Comparison of ENCODE assay signal across 17 cellular contexts in the genomic region with DNA sequence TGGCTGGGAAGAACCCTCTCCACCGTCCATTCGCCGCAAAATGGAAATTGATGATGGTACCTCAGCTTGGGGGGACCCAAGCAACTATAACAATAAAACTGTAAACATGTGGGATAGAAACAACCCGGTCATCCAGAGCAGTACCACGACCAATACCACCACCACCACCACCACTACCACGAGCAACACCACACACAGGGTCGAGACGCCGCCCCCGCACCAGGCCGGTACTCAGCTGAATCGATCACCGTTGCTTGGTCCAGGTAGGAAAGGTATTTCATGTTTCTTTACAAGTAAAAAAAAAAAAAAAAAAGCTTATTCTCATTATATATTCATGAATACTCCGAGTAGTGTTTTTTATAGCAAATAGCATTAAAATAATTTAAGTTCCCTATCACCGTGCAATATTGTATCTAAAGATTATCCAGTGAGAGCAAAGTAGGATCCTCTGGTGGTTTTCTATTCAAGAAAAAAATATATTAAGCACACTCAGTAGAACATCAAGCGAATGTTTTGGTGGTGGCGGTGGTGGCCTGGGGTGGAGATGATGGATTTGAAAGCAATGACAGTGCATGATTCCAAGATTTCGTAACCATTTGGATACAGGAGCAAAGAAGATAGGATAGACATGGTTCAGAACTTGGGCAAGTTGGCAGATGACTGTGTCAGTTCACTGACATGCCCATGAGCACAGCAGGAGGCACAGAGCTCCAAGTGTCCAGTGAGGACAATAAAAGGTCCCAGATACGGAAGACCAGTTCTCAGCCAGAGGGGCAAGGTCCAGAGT.
DNase-seq lines count a peak whose midpoint lies in the region; ATAC-seq and TF ChIP-seq lines count a peak whose summit lies in the region.
"Had no signal": no experiment of that assay in that cellular context is flagged by ENCODE, and none has a peak within 500 bp of the region (broad histone marks: within the 10 kb centered on the region; RNA-seq: fewer than 3 reads in every experiment).

No MANE protein-coding gene starts in this region.

- no peak for DNase-seq in activated naive CD8-positive, alpha-beta T cell treated with anti-CD3 and anti-CD28 coated beads for 36 hours
- DNase-seq in WTC11 (ENCODE audit: low spot score) (no peak), MV-4-11 (lab: John Stamatoyannopoulos, UW) (no peak), activated gamma-delta T cell treated with Interleukin-2 at 50 U/mL for 16 hours (no peak), NCI-H1436 treated with DMSO at 0.1 percent for 48 hours (lab: John Stamatoyannopoulos, UW) (no peak)
- DNase-seq in naive thymus-derived CD8-positive, alpha-beta T cell = no peak
- DNase-seq: CD4-positive, alpha-beta T cell; GOT3; HCEC 1CT; KG1; NCI-H1092 treated with DMSO at 0.1 percent for 48 hours; NCI-H146; NCI-H2029; NCI-H226; NCI-H510A treated with DMSO at 0.1 percent for 48 hours; NCI-H748 treated with DMSO at 0.1 percent for 48 hours had no signal

- CTCF ChIA-PET in WTC11 (lab: Charles Lee) = no interaction called here

- ATAC-seq in WTC11 = no peak
- ATAC-seq in naive thymus-derived CD8-positive, alpha-beta T cell = no peak

- no peaks in the 10 kb centered on the region for H3K9me3 Mint-ChIP-seq in activated naive CD8-positive, alpha-beta T cell (ENCODE audit: low read depth)
- no peaks in the 10 kb centered on the region for H3K9me3 Mint-ChIP-seq in activated naive CD8-positive, alpha-beta T cell treated with anti-CD3 and anti-CD28 coated beads for 36 hours
- no peaks in the 10 kb centered on the region for H3K9me3 Mint-ChIP-seq in WTC11
- H3K9me3 Mint-ChIP-seq in naive thymus-derived CD8-positive, alpha-beta T cell = no peaks in the 10 kb centered on the region
- H3K9me3 Mint-ChIP-seq: CD4-positive, alpha-beta T cell had no signal

- peak overlapping the region; percentile 6 for H3K27ac Mint-ChIP-seq in activated naive CD8-positive, alpha-beta T cell
- no peak overlapping the region for H3K27ac Mint-ChIP-seq in activated naive CD8-positive, alpha-beta T cell treated with anti-CD3 and anti-CD28 coated beads for 36 hours
- peak overlapping the region; percentile 28 for H3K27ac Mint-ChIP-seq in WTC11
- H3K27ac Mint-ChIP-seq in naive thymus-derived CD8-positive, alpha-beta T cell = peak overlapping the region in 6 of 10 donors; percentile 7 to 64 (median 53)
- H3K27ac Mint-ChIP-seq: CD4-positive, alpha-beta T cell had no signal

- H3K27me3 Mint-ChIP-seq in activated naive CD8-positive, alpha-beta T cell = no peaks in the 10 kb centered on the region
- no peaks in the 10 kb centered on the region for H3K27me3 Mint-ChIP-seq in activated naive CD8-positive, alpha-beta T cell treated with anti-CD3 and anti-CD28 coated beads for 36 hours
- H3K27me3 Mint-ChIP-seq in WTC11 (ENCODE audit: low read depth) = no peaks in the 10 kb centered on the region
- H3K27me3 Mint-ChIP-seq in naive thymus-derived CD8-positive, alpha-beta T cell = no peaks in the 10 kb centered on the region
- H3K27me3 Mint-ChIP-seq: CD4-positive, alpha-beta T cell had no signal

- TF ChIP-seq CTCF in WTC11 (IDR thresholded peaks at IDR 0.05) = no peak

- H3K36me3 Mint-ChIP-seq in activated naive CD8-positive, alpha-beta T cell = peaks cover 3% of the 10 kb centered on the region
- H3K36me3 Mint-ChIP-seq in activated naive CD8-positive, alpha-beta T cell treated with anti-CD3 and anti-CD28 coated beads for 36 hours = peaks cover 28% of the 10 kb centered on the region
- peaks cover 57% of the 10 kb centered on the region for H3K36me3 Mint-ChIP-seq in WTC11
- H3K36me3 Mint-ChIP-seq in naive thymus-derived CD8-positive, alpha-beta T cell = peaks cover 11 to 78% (median 20%) of the 10 kb centered on the region in 3 donors

- POLR2A ChIA-PET in WTC11 (lab: Charles Lee) = interaction anchor here (0.6 kb wide), 1 partner anchor 585 kb away, joined by 3 read pairs; no protein-coding TSS in a partner anchor
- POLR2A ChIA-PET in naive thymus-derived CD8-positive, alpha-beta T cell (lab: Charles Lee) = interaction anchor here (0.7 kb wide), 1 partner anchor 49 kb away, joined by 4 read pairs; no protein-coding TSS in a partner anchor

- no peak overlapping the region for H3K4me3 Mint-ChIP-seq in activated naive CD8-positive, alpha-beta T cell
- H3K4me3 Mint-ChIP-seq in activated naive CD8-positive, alpha-beta T cell treated with anti-CD3 and anti-CD28 coated beads for 36 hours = no peak overlapping the region
- no peak overlapping the region for H3K4me3 Mint-ChIP-seq in WTC11
- no peak overlapping the region for H3K4me3 Mint-ChIP-seq in naive thymus-derived CD8-positive, alpha-beta T cell
- H3K4me3 Mint-ChIP-seq: CD4-positive, alpha-beta T cell had no signal

- peaks cover 18% of the 10 kb centered on the region for H3K4me1 Mint-ChIP-seq in activated naive CD8-positive, alpha-beta T cell (ENCODE audit: low read depth)
- peaks cover 20% of the 10 kb centered on the region for H3K4me1 Mint-ChIP-seq in activated naive CD8-positive, alpha-beta T cell treated with anti-CD3 and anti-CD28 coated beads for 36 hours
- peaks cover 14% of the 10 kb centered on the region for H3K4me1 Mint-ChIP-seq in WTC11
- peaks cover 7 to 55% (median 34%) of the 10 kb centered on the region in 4 donors for H3K4me1 Mint-ChIP-seq in naive thymus-derived CD8-positive, alpha-beta T cell

TF ChIP-seq in WTC11, 78 proteins besides CTCF, POLR2A, EP300 and RAD21:
- TF ChIP-seq, protein P1, sequence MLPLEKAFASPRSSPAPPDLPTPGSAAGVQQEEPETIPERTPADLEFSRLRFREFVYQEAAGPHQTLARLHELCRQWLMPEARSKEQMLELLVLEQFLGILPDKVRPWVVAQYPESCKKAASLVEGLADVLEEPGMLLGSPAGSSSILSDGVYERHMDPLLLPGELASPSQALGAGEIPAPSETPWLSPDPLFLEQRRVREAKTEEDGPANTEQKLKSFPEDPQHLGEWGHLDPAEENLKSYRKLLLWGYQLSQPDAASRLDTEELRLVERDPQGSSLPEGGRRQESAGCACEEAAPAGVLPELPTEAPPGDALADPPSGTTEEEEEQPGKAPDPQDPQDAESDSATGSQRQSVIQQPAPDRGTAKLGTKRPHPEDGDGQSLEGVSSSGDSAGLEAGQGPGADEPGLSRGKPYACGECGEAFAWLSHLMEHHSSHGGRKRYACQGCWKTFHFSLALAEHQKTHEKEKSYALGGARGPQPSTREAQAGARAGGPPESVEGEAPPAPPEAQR (CRISPR knock-in tag; IDR thresholded peaks at IDR 0.05) = no peak
